ENCODE assay signal across 20 cellular contexts in genomic region chr11:76327223-76327622, GRCh38. TPM values are rescaled to one million over a fixed set of nuclear protein-coding genes. Genes with fewer than 3 reads are reported as not detected.
A peak's percentile ranks its signal among the peaks of the same experiment; 100 is the strongest.
DNase-seq lines count a peak whose midpoint lies in the region; ATAC-seq, FAIRE-seq and TF ChIP-seq lines count a peak whose summit lies in the region.
"Had no signal": no experiment of that assay in that cellular context is flagged by ENCODE, and none has a peak within 500 bp of the region (broad histone marks: within the 10 kb centered on the region; RNA-seq: fewer than 3 reads in every experiment).

No MANE protein-coding gene starts in this region.

- in situ Hi-C loops in K562 (cut with MboI) = no loop called here

- CTCF ChIA-PET in K562 (lab: Yijun Ruan, JAX; ENCODE audit: low intra/inter-chr PET ratio) = no interaction called here

- DNase-seq in CD1c-positive myeloid dendritic cell (ENCODE audit: extremely low spot score) = peak; percentile 26
- peak; percentile 85 for DNase-seq in OCI-M1 (lab: John Stamatoyannopoulos, UW)
- DNase-seq in K562 (ENCODE audit: extremely low read depth in 1 of 4, low spot score in 3 of 4) = peak in 1 of 4 experiments; percentile 12
- DNase-seq in trophoblast cell = no peak
- no peak for DNase-seq in smooth muscle cell (lab: John Stamatoyannopoulos, UW; ENCODE audit: unreplicated experiment)
- DNase-seq in islet precursor cell = no peak
- DNase-seq: CD4-positive, alpha-beta T cell; DMS53; H9; Kasumi-1; NCI-H524 treated with DMSO at 0.1 percent for 48 hours; NCI-H82; NK-92 treated with Interleukin-12 subunit alpha and Interleukin-12 subunit beta, amount 100 ng/mL, for 24 hours; PC-9; RPMI8226 had no signal

- no peak overlapping the region for H3K18ac ChIP-seq in trophoblast cell (ENCODE audit: low read length)

- 0% methylated on average over 2 of the region's 2 CpGs for WGBS in K562 (ENCODE audit: insufficient coverage, low coverage, missing lambda C conversion rate)
- WGBS in trophoblast cell (ENCODE audit: extremely low coverage, insufficient coverage, insufficient read length) = no CpG with 5 or more reads among the region's 2 CpGs
- WGBS in smooth muscle cell (ENCODE audit: low lambda C conversion rate) = 73% methylated on average over 2 of the region's 2 CpGs

- peaks cover 3% of the 10 kb centered on the region for H3K79me1 ChIP-seq in trophoblast cell (ENCODE audit: low read length)

- H3K27ac ChIP-seq in K562 (ENCODE audit: extremely low read depth, low read depth, low read length) (no peak overlapping the region), trophoblast cell (ENCODE audit: low read depth, low read length) (no peak overlapping the region), smooth muscle cell (ENCODE audit: low read depth) (no peak overlapping the region)
- H3K27ac ChIP-seq: BLaER1, PC-9, SJSA1 had no signal

- H3K27me3 ChIP-seq in K562 (ENCODE audit: control insufficient read depth in 2 of 2, insufficient read depth in 2 of 2, low read length in 2 of 2) (peaks cover 0 to 21% of the 10 kb centered on the region in 2 experiments; a peak in 2 of 5 replicates), trophoblast cell (ENCODE audit: insufficient read depth, low read length) (no peaks in the 10 kb centered on the region), smooth muscle cell (ENCODE audit: low read depth) (peaks cover 4% of the 10 kb centered on the region)
- H3K27me3 ChIP-seq: SJSA1 had no signal

- H3K36me3 ChIP-seq in K562 (ENCODE audit: control insufficient read depth, insufficient read depth, low read length) (no peaks in the 10 kb centered on the region), trophoblast cell (ENCODE audit: control insufficient read depth in 1 of 2, insufficient read depth in 2 of 2, low read length in 2 of 2) (no peaks in the 10 kb centered on the region), smooth muscle cell (ENCODE audit: low read depth) (no peaks in the 10 kb centered on the region)
- H3K36me3 ChIP-seq: BLaER1, SJSA1 had no signal

- H2BK12ac ChIP-seq in trophoblast cell (ENCODE audit: low read length) = no peak overlapping the region

- no peak overlapping the region for H2BK5ac ChIP-seq in trophoblast cell (ENCODE audit: low read depth, low read length, poor library complexity)

- no peak overlapping the region for H3K23ac ChIP-seq in trophoblast cell (ENCODE audit: low read length)

- TF ChIP-seq CTCF in K562 (IDR thresholded peaks at IDR 0.05 in 2 of 3, conservative IDR thresholded peaks at IDR 0.05 in 1 of 3; ENCODE audit: insufficient read depth in 2 of 3, low read depth in 1 of 3, low read length in 3 of 3) (no peak), smooth muscle cell (IDR thresholded peaks at IDR 0.05; ENCODE audit: borderline replicate concordance, insufficient read depth, poor library complexity, severe bottlenecking) (no peak)

- no peak for TF ChIP-seq POLR2A in K562 (conservative IDR thresholded peaks at IDR 0.05)

- no peak overlapping the region for H2BK120ac ChIP-seq in trophoblast cell (ENCODE audit: insufficient read depth, low read length, poor library complexity)

- no peak overlapping the region for H2AFZ ChIP-seq in K562 (ENCODE audit: low read depth, low read length)
- no peak overlapping the region for H2AFZ ChIP-seq in trophoblast cell (ENCODE audit: insufficient read depth, low read length, poor library complexity)
- no peak overlapping the region for H2AFZ ChIP-seq in smooth muscle cell (ENCODE audit: low read depth)
- H2AFZ ChIP-seq: GM23338, PC-9 had no signal

- no TSS peak for BruUV-seq in K562 (replicated peaks; lab: Mats Ljungman, UMichigan)

- H3K9me1 ChIP-seq in K562 (ENCODE audit: control insufficient read depth, insufficient read depth, low read length) = no peaks in the 10 kb centered on the region

- POLR2A ChIA-PET in K562 (lab: Yijun Ruan, JAX) = interaction anchor here (1.2 kb wide), 1 partner anchor 11 kb away, joined by 3 read pairs; no protein-coding TSS in a partner anchor

- no peak overlapping the region for H3K14ac ChIP-seq in trophoblast cell (ENCODE audit: low read length)

- H3K4me3 ChIP-seq in K562 (no peak overlapping the region), trophoblast cell (ENCODE audit: low read depth, low read length) (no peak overlapping the region), smooth muscle cell (no peak overlapping the region)
- H3K4me3 ChIP-seq: BLaER1, GM23338, PC-9, SJSA1 had no signal

- H4K91ac ChIP-seq in trophoblast cell (ENCODE audit: low read depth, low read length) = peak overlapping the region; percentile 37

- no peak for TF ChIP-seq RAD21 in K562 (CRISPR knock-in tag; conservative IDR thresholded peaks at IDR 0.05 in 1 of 2, IDR thresholded peaks at IDR 0.05 in 1 of 2)

- peak overlapping the region in 1 of 2 experiments; percentile 50; a peak in 1 of 4 replicates for H3K9ac ChIP-seq in K562 (ENCODE audit: insufficient read depth in 1 of 2, low read depth in 2 of 2, low read length in 2 of 2)
- H3K9ac ChIP-seq in trophoblast cell (ENCODE audit: low read length) = no peak overlapping the region
- no peak overlapping the region for H3K9ac ChIP-seq in smooth muscle cell (ENCODE audit: low read depth)
- H3K9ac ChIP-seq: BLaER1 had no signal

- H3K4me2 ChIP-seq in K562 (ENCODE audit: insufficient read depth, low read length) = no peak overlapping the region; the same call in 1 of the 2 replicates
- no peak overlapping the region for H3K4me2 ChIP-seq in trophoblast cell (ENCODE audit: low read length)
- no peak overlapping the region for H3K4me2 ChIP-seq in smooth muscle cell
- H3K4me2 ChIP-seq: BLaER1, GM23338, PC-9 had no signal

- H4K8ac ChIP-seq in trophoblast cell (ENCODE audit: low read depth, low read length) = no peak overlapping the region

- no peaks in the 10 kb centered on the region for H3K79me2 ChIP-seq in K562 (ENCODE audit: control insufficient read depth, insufficient read depth, low read length)
- no peaks in the 10 kb centered on the region for H3K79me2 ChIP-seq in trophoblast cell (ENCODE audit: control insufficient read depth, insufficient read depth, low read length, poor library complexity)
- H3K79me2 ChIP-seq in smooth muscle cell (ENCODE audit: low read depth) = no peaks in the 10 kb centered on the region

- FAIRE-seq in K562 (lab: Jason Lieb, UNC) = no peak
- FAIRE-seq: GM18507 had no signal

- H3K4me1 ChIP-seq in K562 (replicated peaks in 1 of 2; ENCODE audit: control insufficient read depth in 2 of 2, insufficient read depth in 2 of 2, low read length in 2 of 2) (peaks cover 9 to 18% of the 10 kb centered on the region in 2 experiments; a peak in 4 of 5 replicates), trophoblast cell (ENCODE audit: control insufficient read depth in 1 of 2, insufficient read depth in 2 of 2, low read length in 2 of 2) (peaks cover 17 to 19% of the 10 kb centered on the region in 2 experiments), smooth muscle cell (ENCODE audit: low read depth) (no peaks in the 10 kb centered on the region)
- H3K4me1 ChIP-seq: SJSA1 had no signal

- intact Hi-C loops in K562 (cut with micrococcal nuclease) = loop anchor here (10.0 kb wide), 1 partner anchor 348 kb away; the partner anchor contains the start of gene LRRC32

- no peak for TF ChIP-seq EP300 in K562 (IDR thresholded peaks at IDR 0.05; ENCODE audit: low read length)

- no peak overlapping the region for H2AK5ac ChIP-seq in trophoblast cell (ENCODE audit: low read length)

- H3K9me3 ChIP-seq in K562 (replicated peaks; ENCODE audit: control insufficient read depth, insufficient read depth, low read depth, low read length) = no peaks in the 10 kb centered on the region
- H3K9me3 ChIP-seq in trophoblast cell (ENCODE audit: insufficient read depth, low read depth, low read length) = no peaks in the 10 kb centered on the region
- no peaks in the 10 kb centered on the region for H3K9me3 ChIP-seq in smooth muscle cell (replicated peaks; ENCODE audit: low read depth)
- H3K9me3 ChIP-seq: BLaER1, SJSA1 had no signal

- H4K20me1 ChIP-seq in K562 (replicated peaks; ENCODE audit: control insufficient read depth, insufficient read depth, low read length) (no peaks in the 10 kb centered on the region), smooth muscle cell (ENCODE audit: low read depth) (no peaks in the 10 kb centered on the region)
- H4K20me1 ChIP-seq: BLaER1 had no signal

- H3F3A ChIP-seq in smooth muscle cell (ENCODE audit: low read depth) = peaks cover 5% of the 10 kb centered on the region

- ATAC-seq in K562 (peak; percentile 60), GM19324 (IDR thresholded peaks at IDR 0.05; ENCODE audit: low FRiP score, unreplicated experiment) (no peak)
- ATAC-seq: GM23338 had no signal

- H3K4ac ChIP-seq in trophoblast cell (ENCODE audit: low read depth, low read length) = no peak overlapping the region

- no peak overlapping the region for H4K12ac ChIP-seq in trophoblast cell (ENCODE audit: low read depth, low read length)

RNA-seq across cellular contexts. Expression of gene THAP12, which starts 53.7 kb away (rescaled TPM):
- total RNA-seq in K562 (2011; cell fraction: chromatin; rRNA removed; ENCODE audit: low replicate concordance) = 21.4 and 66.8 TPM in 2 replicates
- total RNA-seq in K562 (2011; cell fraction: nucleolus; rRNA removed) = 12.5 and 15.0 TPM in 2 replicates
- total RNA-seq in K562 (2011; cell fraction: nucleoplasm; rRNA removed) = 30.7 and 47.6 TPM in 2 replicates
- total RNA-seq in K562 (2014; rRNA removed) = 40.2 and 44.1 TPM in 2 replicates
- total RNA-seq in K562 (2014; rRNA removed; fragmentation: Illumina TruSeq; extraction: Trizol) = 92.9 and 113 TPM in 2 replicates
- 94.8 and 103 TPM in 2 replicates for total RNA-seq in K562 (2015; rRNA removed; fragmentation: Illumina TruSeq; extraction: Trizol)
- total RNA-seq in K562 (2021) = 57.8 and 58.9 TPM in 2 replicates
- 70.7 and 92.1 TPM in 2 replicates for polyA plus RNA-seq in K562 (2011; rRNA removed)
- polyA plus RNA-seq in K562 (2011; cell fraction: cytosol; rRNA removed) = 12.7 and 29.0 TPM in 2 replicates
- polyA plus RNA-seq in K562 (2011; cell fraction: nucleus; rRNA removed) = 18.0 and 26.6 TPM in 2 replicates
- polyA plus RNA-seq in K562 (2012) = 41.5 and 43.3 TPM in 2 replicates
- 76.7 and 98.1 TPM in 2 replicates for polyA plus RNA-seq in K562 (2014; fragmentation: Illumina TruSeq; extraction: Trizol)
- 10 to 100 TPM; 28.1 to 28.8 TPM for polyA plus RNA-seq in K562 (2014; fragmentation: Nextera tagmentation; extraction: Ambion mirVana)
- polyA plus RNA-seq in K562 (2014; rRNA removed) = 49.6 and 56.5 TPM in 2 replicates
- polyA minus RNA-seq in K562 (2011; rRNA and poly(A)+ RNA removed) = 77.9 and 84.1 TPM in 2 replicates
- 20.8 and 31.0 TPM in 2 replicates for polyA minus RNA-seq in K562 (2011; cell fraction: cytosol; rRNA and poly(A)+ RNA removed)
- 14.3 and 26.2 TPM in 2 replicates for polyA minus RNA-seq in K562 (2011; cell fraction: nucleus; rRNA and poly(A)+ RNA removed)
- 37.8 and 38.6 TPM in 2 replicates for polyA plus RNA-seq in trophoblast cell (2013)
- 49.1 and 55.0 TPM in 2 replicates for total RNA-seq in smooth muscle cell
- 17.2 and 22.6 TPM in 2 replicates for polyA plus RNA-seq in smooth muscle cell

RNA-seq across cellular contexts. Expression of gene GVQW3, which starts 53.9 kb away (rescaled TPM):
- total RNA-seq in K562 (2011; cell fraction: chromatin; rRNA removed; ENCODE audit: low replicate concordance) = 13.5 and 15.1 TPM in 2 replicates
- total RNA-seq in K562 (2011; cell fraction: nucleolus; rRNA removed) = 11.0 and 11.1 TPM in 2 replicates
- total RNA-seq in K562 (2011; cell fraction: nucleoplasm; rRNA removed) = 12.1 and 14.4 TPM in 2 replicates
- total RNA-seq in K562 (2014; rRNA removed) = 1.6 and 1.8 TPM in 2 replicates
- total RNA-seq in K562 (2014; rRNA removed; fragmentation: Illumina TruSeq; extraction: Trizol) = 2.1 and 2.6 TPM in 2 replicates
- total RNA-seq in K562 (2015; rRNA removed; fragmentation: Illumina TruSeq; extraction: Trizol) = 2.6 and 3.3 TPM in 2 replicates
- 1.8 and 1.9 TPM in 2 replicates for total RNA-seq in K562 (2021)
- polyA plus RNA-seq in K562 (2011; rRNA removed) = 5.7 and 7.3 TPM in 2 replicates
- polyA plus RNA-seq in K562 (2011; cell fraction: cytosol; rRNA removed) = 3.2 and 7.5 TPM in 2 replicates
- polyA plus RNA-seq in K562 (2011; cell fraction: nucleus; rRNA removed) = 11.6 and 12.1 TPM in 2 replicates
- polyA plus RNA-seq in K562 (2012) = 1.1 and 3.1 TPM in 2 replicates
- polyA plus RNA-seq in K562 (2014; fragmentation: Illumina TruSeq; extraction: Trizol) = 2.1 and 2.2 TPM in 2 replicates
- polyA plus RNA-seq in K562 (2014; fragmentation: Nextera tagmentation; extraction: Ambion mirVana) = 1 to 10 TPM in 1 of 2 experiments, under 1 TPM in 1; 0.66 to 1.0 TPM
- polyA plus RNA-seq in K562 (2014; rRNA removed) = 3.0 and 3.4 TPM in 2 replicates
- 8.6 and 8.8 TPM in 2 replicates for polyA minus RNA-seq in K562 (2011; rRNA and poly(A)+ RNA removed)
- 1.7 and 3.0 TPM in 2 replicates for polyA minus RNA-seq in K562 (2011; cell fraction: cytosol; rRNA and poly(A)+ RNA removed)
- 8.5 and 13.7 TPM in 2 replicates for polyA minus RNA-seq in K562 (2011; cell fraction: nucleus; rRNA and poly(A)+ RNA removed)
- polyA plus RNA-seq in trophoblast cell (2013) = 1.1 and 1.3 TPM in 2 replicates
- total RNA-seq in smooth muscle cell = 1.2 and 3.1 TPM in 2 replicates
- polyA plus RNA-seq in smooth muscle cell = 1.9 and 2.8 TPM in 2 replicates

Comparison
In these comparisons a context has a peak if more than half of its experiments do, and no peak if none do; other contexts are left out.
1. DNase-seq: peak in CD1c-positive myeloid dendritic cell (single experiment) and OCI-M1 (single experiment); none in trophoblast cell (0 of 2), smooth muscle cell (single experiment) and islet precursor cell (single experiment).